30 cellular contexts compared by ENCODE assay signal in the genomic region with DNA sequence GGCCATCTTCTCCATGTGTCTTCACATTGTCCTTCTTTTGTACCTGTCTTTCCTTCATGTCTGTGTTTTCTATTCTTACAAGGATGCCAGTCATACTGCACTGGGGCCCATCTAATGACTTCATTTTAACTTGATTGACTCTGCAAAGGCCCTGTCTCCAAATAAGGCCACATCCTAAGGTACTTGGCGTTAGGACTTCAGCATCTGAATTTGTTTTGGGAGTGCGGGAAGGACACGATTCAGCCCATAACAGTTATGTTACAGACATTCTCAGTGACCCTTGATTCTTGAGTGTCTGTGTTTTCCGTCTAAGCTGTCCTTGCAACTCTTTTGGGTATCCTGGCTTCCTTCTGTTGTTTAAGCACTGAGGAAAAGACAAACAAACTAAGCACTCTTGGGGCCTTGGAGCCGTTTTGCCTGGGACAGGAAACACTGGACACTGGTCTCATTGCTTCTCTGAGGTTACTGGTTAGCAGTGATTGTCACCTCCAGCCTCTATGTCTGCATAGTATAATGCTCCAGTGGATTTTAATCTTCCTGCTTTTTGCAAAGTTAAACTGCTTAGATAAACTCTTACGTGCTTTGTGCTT.
"Had no signal": no experiment of that assay in that cellular context is flagged by ENCODE, and none has a peak within 500 bp of the region (broad histone marks: within the 10 kb centered on the region; RNA-seq: fewer than 3 reads in every experiment).

No MANE protein-coding gene starts in this region.

- H3K9me3 Mint-ChIP-seq: naive B cell; stimulated activated effector memory CD8-positive, alpha-beta T cell treated with anti-CD3 and anti-CD28 coated beads, Interleukin-12 subunit alpha, Interleukin-12 subunit beta, amount 100 ng/mL, for 72 hours had no signal

- H3K79me2 ChIP-seq: hepatocyte had no signal

- H3K27ac ChIP-seq: epithelial cell of prostate, gastrocnemius medialis, hepatocyte, ovary, psoas muscle, sigmoid colon, stomach, tibial nerve had no signal

- ATAC-seq: esophagus mucosa; gastrocnemius medialis; left lobe of liver; mucosa of descending colon; psoas muscle; right cardiac atrium; stimulated activated effector memory CD8-positive, alpha-beta T cell treated with anti-CD3 and anti-CD28 coated beads, Interleukin-12 subunit alpha, Interleukin-12 subunit beta, amount 100 ng/mL, for 72 hours had no signal

- H3K27me3 Mint-ChIP-seq: naive B cell had no signal

- H3K27me3 ChIP-seq: dorsolateral prefrontal cortex, gastrocnemius medialis, hepatocyte, ovary, sigmoid colon, stomach, tibial nerve had no signal

- DNase-seq: central memory CD4-positive, alpha-beta T cell; dorsolateral prefrontal cortex; effector CD4-positive, alpha-beta T cell; foreskin fibroblast; gastrocnemius medialis; head of caudate nucleus; kidney; mammary epithelial cell; mucosa of descending colon; naive B cell; occipital lobe; ovary; posterior cingulate gyrus; psoas muscle; right cardiac atrium; sigmoid colon; stimulated activated CD4-positive, alpha-beta T cell treated with anti-CD3 and anti-CD28 coated beads, Interleukin-2, amount 100 ng/mL, for 24 hours; stimulated activated CD4-positive, alpha-beta T cell treated with anti-CD3 and anti-CD28 coated beads, Interleukin-4, amount 100 ng/mL, for 24 hours; stimulated activated naive CD4-positive, alpha-beta T cell treated with Interleukin-2 at 50 U/mL for 16 hours; stomach had no signal

- H3K36me3 ChIP-seq: ovary had no signal

- H3K27ac Mint-ChIP-seq: mesothelial cell of epicardium, nephron had no signal

- H3K4me3 ChIP-seq: dorsolateral prefrontal cortex, gastrocnemius medialis, hepatocyte, mucosa of descending colon, ovary, psoas muscle, sigmoid colon, stomach, tibial nerve had no signal

- FAIRE-seq: colon, kidney, urothelium cell line had no signal

- H3K4me3 Mint-ChIP-seq: mesothelial cell of epicardium; naive B cell; nephron; stimulated activated effector memory CD8-positive, alpha-beta T cell treated with anti-CD3 and anti-CD28 coated beads, Interleukin-12 subunit alpha, Interleukin-12 subunit beta, amount 100 ng/mL, for 72 hours had no signal

- H3K4me1 ChIP-seq: gastrocnemius medialis, psoas muscle, stomach, tibial nerve had no signal

- H3K4me1 Mint-ChIP-seq: naive B cell; nephron; stimulated activated effector memory CD8-positive, alpha-beta T cell treated with anti-CD3 and anti-CD28 coated beads, Interleukin-12 subunit alpha, Interleukin-12 subunit beta, amount 100 ng/mL, for 72 hours had no signal

- H3K9me3 ChIP-seq: gastrocnemius medialis, mucosa of descending colon, ovary, psoas muscle, sigmoid colon, stomach, tibial nerve had no signal

- H2AFZ ChIP-seq: hepatocyte had no signal

- H3K4me2 ChIP-seq: hepatocyte had no signal
